Comparison of ENCODE assay signal across 30 cellular contexts in the genomic region with DNA sequence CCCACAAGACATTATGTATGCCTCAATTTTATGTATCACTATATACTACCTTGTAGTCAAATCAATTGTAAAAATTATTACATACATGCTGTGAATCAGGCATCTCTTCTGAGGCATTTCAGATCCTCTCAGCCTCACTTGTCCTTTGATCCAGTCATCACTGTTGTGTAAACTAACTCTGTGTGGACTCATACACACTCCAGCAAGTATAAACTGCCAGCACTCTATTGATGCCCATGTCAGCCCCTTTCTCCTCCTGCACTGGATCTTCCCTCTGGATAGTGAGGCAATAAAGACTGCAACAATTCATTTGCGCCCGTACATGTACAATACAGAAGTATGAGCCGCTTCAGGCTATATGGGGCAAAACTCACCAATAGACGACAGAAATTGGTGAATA.
DNase-seq lines count a peak whose midpoint lies in the region; ATAC-seq, FAIRE-seq and TF ChIP-seq lines count a peak whose summit lies in the region.
"Had no signal": no experiment of that assay in that cellular context is flagged by ENCODE, and none has a peak within 500 bp of the region (broad histone marks: within the 10 kb centered on the region; RNA-seq: fewer than 3 reads in every experiment).

No MANE protein-coding gene starts in this region.

- DNase-seq in A549 (ENCODE audit: low read depth in 1 of 2, low spot score in 1 of 2) (no peak), HuH-7 (ENCODE audit: low spot score) (peak; percentile 10), bronchial epithelial cell (ENCODE audit: low read depth) (peak; percentile 35), HepG2 (ENCODE audit: low spot score) (peak; percentile 88), WTC11 (ENCODE audit: low spot score) (no peak)
- no peak for DNase-seq in activated CD4-positive, alpha-beta memory T cell treated with anti-CD3 and anti-CD28 coated beads, Interleukin-2, amount 10 ng/mL, durations not matched to agents 7 days and 5 days
- DNase-seq: ACHN; CD4-positive, CD25-positive, alpha-beta regulatory T cell; GDM1; HCEC 1CT; Kasumi-1; NCI-H1092 treated with DMSO at 0.1 percent for 48 hours; NCI-H1436; NCI-H187; NCI-H2081 treated with DMSO at 0.1 percent for 48 hours; NCI-H2171 treated with DMSO at 0.1 percent for 48 hours; NCI-H446; NCI-H526; SHP77 had no signal

- H4K20me1 ChIP-seq in HepG2 (ENCODE audit: insufficient read depth, low read length), result no peaks in the 10 kb centered on the region
- H4K20me1 ChIP-seq: BLaER1 had no signal

- no peaks in the 10 kb centered on the region for H3K36me3 Mint-ChIP-seq in activated CD4-positive, alpha-beta memory T cell treated with anti-CD3 and anti-CD28 coated beads, Interleukin-2, amount 10 ng/mL, durations not matched to agents 7 days and 5 days (ENCODE audit: low read depth)
- H3K36me3 Mint-ChIP-seq in WTC11, result peaks cover 3% of the 10 kb centered on the region; the same call in 1 of the 2 replicates
- H3K36me3 Mint-ChIP-seq: CD4-positive, CD25-positive, alpha-beta regulatory T cell had no signal

- no peak overlapping the region for H3K27ac Mint-ChIP-seq in activated CD4-positive, alpha-beta memory T cell treated with anti-CD3 and anti-CD28 coated beads, Interleukin-2, amount 10 ng/mL, durations not matched to agents 7 days and 5 days
- H3K27ac Mint-ChIP-seq in WTC11, result no peak overlapping the region
- H3K27ac Mint-ChIP-seq: CD4-positive, CD25-positive, alpha-beta regulatory T cell had no signal

- ATAC-seq in A549, result peak in 1 of 2 experiments; percentile 42; a peak in 1 of 6 replicates
- peak; percentile 100 for ATAC-seq in HepG2
- ATAC-seq in WTC11, result no peak
- no peak for ATAC-seq in HG03432 (IDR thresholded peaks at IDR 0.05; ENCODE audit: unreplicated experiment)
- ATAC-seq in esophagus mucosa, result no peak
- ATAC-seq: GM12878, K562, Panc1 had no signal

- TF ChIP-seq POLR2A in A549 (IDR thresholded peaks at IDR 0.05; ENCODE audit: low read length) (no peak), HepG2 (IDR thresholded peaks at IDR 0.05; ENCODE audit: insufficient read depth in 1 of 2, low read depth in 2 of 2, low read length in 2 of 2) (no peak)

- no TSS peak for BruUV-seq in HepG2 (replicated peaks; lab: Mats Ljungman, UMichigan)

- H3K27ac ChIP-seq in A549, result peak overlapping the region; percentile 19 to 60; a peak in 4 of 6 replicates
- peak overlapping the region; percentile 5 for H3K27ac ChIP-seq in HepG2 (ENCODE audit: extremely low read length, insufficient read depth, low read length)
- H3K27ac ChIP-seq: 22Rv1, BLaER1, HL-60, RWPE1 had no signal

- H3K9me3 ChIP-seq in A549, result peaks cover 6% of the 10 kb centered on the region; the same call in 1 of the 3 replicates
- H3K9me3 ChIP-seq in HepG2 (ENCODE audit: low read length), result no peaks in the 10 kb centered on the region
- H3K9me3 ChIP-seq: BLaER1 had no signal

- no peak overlapping the region; the same call in 1 of the 2 replicates for H3K9ac ChIP-seq in HepG2 (ENCODE audit: insufficient read depth, low read depth, low read length)
- H3K9ac ChIP-seq: BLaER1 had no signal

- CTCF ChIA-PET in A549 (lab: Yijun Ruan, JAX) (no interaction called here), HepG2 (lab: Yijun Ruan, JAX; ENCODE audit: low intra/inter-chr PET ratio, low total read pairs) (no interaction called here), WTC11 (lab: Charles Lee) (no interaction called here)
- CTCF ChIA-PET in activated CD4-positive, alpha-beta memory T cell treated with anti-CD3 and anti-CD28 coated beads, Interleukin-2, amount 10 ng/mL, durations not matched to agents 7 days and 5 days (lab: Charles Lee), result no interaction called here

- TF ChIP-seq CTCF in A549 (IDR thresholded peaks at IDR 0.05) (no peak), bronchial epithelial cell (IDR thresholded peaks at IDR 0.05; ENCODE audit: insufficient read depth, low read length, severe bottlenecking) (no peak), HepG2 (CRISPR knock-in tag; IDR thresholded peaks at IDR 0.05) (no peak), WTC11 (IDR thresholded peaks at IDR 0.05) (no peak)

- no peaks in the 10 kb centered on the region for H3K4me1 Mint-ChIP-seq in activated CD4-positive, alpha-beta memory T cell treated with anti-CD3 and anti-CD28 coated beads, Interleukin-2, amount 10 ng/mL, durations not matched to agents 7 days and 5 days
- H3K4me1 Mint-ChIP-seq in WTC11, result peaks cover 26% of the 10 kb centered on the region

- no peaks in the 10 kb centered on the region for H3K27me3 ChIP-seq in bronchial epithelial cell (ENCODE audit: control insufficient read depth, insufficient read depth, low read length)
- H3K27me3 ChIP-seq in HepG2 (ENCODE audit: control insufficient read depth in 1 of 2, insufficient read depth in 2 of 2, low read length in 2 of 2), result no peaks in the 10 kb centered on the region
- H3K27me3 ChIP-seq: BLaER1 had no signal

- TF ChIP-seq EP300 in A549 (IDR thresholded peaks at IDR 0.05) (no peak), HepG2 (IDR thresholded peaks at IDR 0.05; ENCODE audit: low read depth in 2 of 2, low read length in 2 of 2) (peak in 1 of 2 experiments; percentile 68; a peak in 2 of 4 replicates), HepG2 (CRISPR knock-in tag; IDR thresholded peaks at IDR 0.05; ENCODE audit: borderline replicate concordance) (no peak)

- FAIRE-seq in A549 (lab: Jason Lieb, UNC), result no peak
- no peak for FAIRE-seq in bronchial epithelial cell (lab: Jason Lieb, UNC)
- FAIRE-seq in HepG2 (lab: Jason Lieb, UNC), result peak; percentile 66
- FAIRE-seq: D721Med, GM12878, H1, K562 had no signal

- no peak overlapping the region for H3K4me3 Mint-ChIP-seq in activated CD4-positive, alpha-beta memory T cell treated with anti-CD3 and anti-CD28 coated beads, Interleukin-2, amount 10 ng/mL, durations not matched to agents 7 days and 5 days
- H3K4me3 Mint-ChIP-seq in WTC11, result no peak overlapping the region
- H3K4me3 Mint-ChIP-seq: CD4-positive, CD25-positive, alpha-beta regulatory T cell had no signal

- no peak overlapping the region for H3K4me2 ChIP-seq in A549
- H3K4me2 ChIP-seq in HepG2 (ENCODE audit: low read depth, low read length), result peak overlapping the region; percentile 22
- H3K4me2 ChIP-seq: BLaER1 had no signal

- H3K27me3 Mint-ChIP-seq in activated CD4-positive, alpha-beta memory T cell treated with anti-CD3 and anti-CD28 coated beads, Interleukin-2, amount 10 ng/mL, durations not matched to agents 7 days and 5 days, result peaks cover 5% of the 10 kb centered on the region
- H3K27me3 Mint-ChIP-seq in WTC11 (ENCODE audit: low read depth), result no peaks in the 10 kb centered on the region

- H3K36me3 ChIP-seq in bronchial epithelial cell (ENCODE audit: control insufficient read depth, insufficient read depth, low read length) (no peaks in the 10 kb centered on the region), HepG2 (replicated peaks in 1 of 2; ENCODE audit: control insufficient read depth in 1 of 2, insufficient read depth in 2 of 2, low read length in 2 of 2) (no peaks in the 10 kb centered on the region)
- H3K36me3 ChIP-seq: BLaER1 had no signal

- in situ Hi-C loops in HepG2 (cut with HindIII; ENCODE audit: extremely low pct_ligation_motif_present, low pct_unique_long_range_greater_than_20kb), result no loop called here

- H3K4me3 ChIP-seq in A549, result no peak overlapping the region
- H3K4me3 ChIP-seq in bronchial epithelial cell (ENCODE audit: low read depth, low read length), result no peak overlapping the region
- H3K4me3 ChIP-seq in HepG2 (replicated peaks in 1 of 3; ENCODE audit: insufficient read depth in 1 of 3, low read depth in 2 of 3, low read length in 3 of 3), result no peak overlapping the region
- H3K4me3 ChIP-seq: BLaER1, GM12878, K562 had no signal

- H3K4me1 ChIP-seq in A549 (peaks cover 24% of the 10 kb centered on the region), HepG2 (ENCODE audit: insufficient read depth, low read length) (peaks cover 49% of the 10 kb centered on the region)
- H3K4me1 ChIP-seq: BLaER1 had no signal

- H3K9me3 Mint-ChIP-seq in activated CD4-positive, alpha-beta memory T cell treated with anti-CD3 and anti-CD28 coated beads, Interleukin-2, amount 10 ng/mL, durations not matched to agents 7 days and 5 days, result no peaks in the 10 kb centered on the region
- no peaks in the 10 kb centered on the region for H3K9me3 Mint-ChIP-seq in WTC11

- POLR2A ChIA-PET in A549 (lab: Yijun Ruan, JAX), result no interaction called here
- POLR2A ChIA-PET in HepG2 (lab: Yijun Ruan, JAX), result interaction anchor here (2.3 kb wide), 1 partner anchor 18 kb away, joined by 10 read pairs; no protein-coding TSS in a partner anchor
- POLR2A ChIA-PET in activated CD4-positive, alpha-beta memory T cell treated with anti-CD3 and anti-CD28 coated beads, Interleukin-2, amount 10 ng/mL, durations not matched to agents 7 days and 5 days (lab: Charles Lee), result no interaction called here
- POLR2A ChIA-PET in WTC11 (lab: Charles Lee), result no interaction called here

- H2AFZ ChIP-seq in HepG2 (ENCODE audit: low read length), result no peak overlapping the region

- 89% methylated on average over 4 of the region's 4 CpGs for WGBS in A549 (ENCODE audit: missing lambda C conversion rate)
- WGBS in HepG2 (ENCODE audit: low lambda C conversion rate), result 26% methylated on average over 4 of the region's 4 CpGs

- TF ChIP-seq RAD21 in A549 (conservative IDR thresholded peaks at IDR 0.05 in 1 of 2, IDR thresholded peaks at IDR 0.05 in 1 of 2), result no peak
- TF ChIP-seq RAD21 in HepG2 (CRISPR knock-in tag; IDR thresholded peaks at IDR 0.05), result no peak

- H3K79me2 ChIP-seq in HepG2 (ENCODE audit: insufficient read depth, low read length), result no peaks in the 10 kb centered on the region

- intact Hi-C loops in HepG2 (cut with micrococcal nuclease; ENCODE audit: unreplicated experiment), result loop anchor here (2.0 to 5.0 kb wide), 2 partner anchors 17 to 251 kb away; no protein-coding TSS in a partner anchor

TF ChIP-seq in A549, 52 proteins besides CTCF, POLR2A, EP300 and RAD21 (continues in another document):
- TF ChIP-seq FOXS1 (CRISPR knock-in tag; IDR thresholded peaks at IDR 0.05) (no peak), CBX8 (IDR thresholded peaks at IDR 0.05) (no peak), HOXB5 (CRISPR knock-in tag; IDR thresholded peaks at IDR 0.05) (no peak), ZNF302 (CRISPR knock-in tag; IDR thresholded peaks at IDR 0.05) (no peak), SMC3 (IDR thresholded peaks at IDR 0.05) (no peak), ESRRA (IDR thresholded peaks at IDR 0.05; ENCODE audit: borderline replicate concordance, low read length) (no peak)

TF ChIP-seq in WTC11, 78 proteins besides CTCF, POLR2A, EP300 and RAD21:
- no peak for TF ChIP-seq CDX4 (CRISPR knock-in tag; IDR thresholded peaks at IDR 0.05; ENCODE audit: borderline replicate concordance)
- no peak for TF ChIP-seq ZNF232 (CRISPR knock-in tag; IDR thresholded peaks at IDR 0.05)
- no peak for TF ChIP-seq FOXJ3 (CRISPR knock-in tag; IDR thresholded peaks at IDR 0.05; ENCODE audit: borderline replicate concordance)
- no peak for TF ChIP-seq TCF7 (CRISPR knock-in tag; IDR thresholded peaks at IDR 0.05; ENCODE audit: low read depth)

Comparison
In these comparisons a context has a peak if more than half of its experiments do, and no peak if none do; other contexts are left out.
1. DNase-seq: peak in HuH-7 (single experiment), bronchial epithelial cell (single experiment) and HepG2 (single experiment); none in A549 (0 of 2), activated CD4-positive, alpha-beta memory T cell treated with anti-CD3 and anti-CD28 coated beads, Interleukin-2, amount 10 ng/mL, durations not matched to agents 7 days and 5 days (single experiment) and WTC11 (single experiment).